16 cellular contexts compared by ENCODE assay signal in genomic region chr3:9280477-9281219, GRCh38. TPM values are rescaled to one million over a fixed set of nuclear protein-coding genes. Genes with fewer than 3 reads are reported as not detected.
A peak's percentile ranks its signal among the peaks of the same experiment; 100 is the strongest.
DNase-seq lines count a peak whose midpoint lies in the region; ATAC-seq and TF ChIP-seq lines count a peak whose summit lies in the region.
"Had no signal": no experiment of that assay in that cellular context is flagged by ENCODE, and none has a peak within 500 bp of the region (broad histone marks: within the 10 kb centered on the region; RNA-seq: fewer than 3 reads in every experiment).

No MANE protein-coding gene starts in this region.

- H2AFZ ChIP-seq in SK-N-SH (ENCODE audit: low read depth), result 0 out of 2 replicates have a peak overlapping the region, but pooled peaks have one; percentile 54

- no peak overlapping the region for H3K9ac ChIP-seq in SK-N-SH

- TF ChIP-seq EP300 in SK-N-SH (IDR thresholded peaks at IDR 0.05; ENCODE audit: borderline replicate concordance in 1 of 2, low read depth in 1 of 2, low read length in 1 of 2), result no peak

- peak overlapping the region; percentile 45 to 67 for H3K27ac ChIP-seq in SK-N-SH (ENCODE audit: low read depth in 2 of 2, low read length in 1 of 2)
- H3K27ac ChIP-seq: esophagus squamous epithelium, HL-60, ovary had no signal

- H3K27me3 Mint-ChIP-seq in progenitor cell of endocrine pancreas (no peaks in the 10 kb centered on the region), Calu3 (ENCODE audit: unreplicated experiment) (peaks cover 6% of the 10 kb centered on the region)
- no peaks in the 10 kb centered on the region for H3K27me3 Mint-ChIP-seq in activated CD4-positive, alpha-beta T cell treated with anti-CD3 and anti-CD28 coated beads, Interleukin-2, amount 10 ng/mL, durations not matched to agents 24 days and 14 days

- H3K36me3 ChIP-seq in SK-N-SH (replicated peaks in 1 of 2; ENCODE audit: control insufficient read depth in 1 of 2, insufficient read depth in 2 of 2, low read length in 1 of 2), result no peaks in the 10 kb centered on the region
- H3K36me3 ChIP-seq: esophagus squamous epithelium, ovary had no signal

- H3K9me2 ChIP-seq in SK-N-SH, result no peaks in the 10 kb centered on the region

- TF ChIP-seq RAD21 in SK-N-SH (IDR thresholded peaks at IDR 0.05; ENCODE audit: low read length), result no peak

- H3K36me3 Mint-ChIP-seq in progenitor cell of endocrine pancreas (ENCODE audit: insufficient read depth) (no peaks in the 10 kb centered on the region), Calu3 (ENCODE audit: insufficient read depth, unreplicated experiment) (no peaks in the 10 kb centered on the region)
- no peaks in the 10 kb centered on the region for H3K36me3 Mint-ChIP-seq in activated CD4-positive, alpha-beta T cell treated with anti-CD3 and anti-CD28 coated beads, Interleukin-2, amount 10 ng/mL, durations not matched to agents 24 days and 14 days (ENCODE audit: low read depth)

- no peaks in the 10 kb centered on the region for H3K9me3 ChIP-seq in SK-N-SH
- H3K9me3 ChIP-seq: esophagus squamous epithelium, ovary had no signal

- WGBS in SK-N-SH (ENCODE audit: low lambda C conversion rate), result 40% methylated on average over 10 of the region's 10 CpGs

- peak; percentile 32 for DNase-seq in HT1080 (ENCODE audit: low read depth)
- DNase-seq in SK-N-SH, result peak; percentile 61
- peak; percentile 69 for DNase-seq in fibroblast of peridontal ligament (ENCODE audit: extremely low read depth)
- no peak for DNase-seq in progenitor cell of endocrine pancreas (ENCODE audit: low spot score, unreplicated experiment)
- no peak for DNase-seq in activated CD4-positive, alpha-beta T cell treated with anti-CD3 and anti-CD28 coated beads, Interleukin-2, amount 10 ng/mL, durations not matched to agents 24 days and 14 days
- DNase-seq in Calu3, result no peak
- DNase-seq: esophagus squamous epithelium; NCI-H1105; ovary; stimulated activated CD4-positive, alpha-beta T cell treated with anti-CD3 and anti-CD28 coated beads, Interleukin-2, amount 100 ng/mL, for 48 hours; stimulated activated naive CD8-positive, alpha-beta T cell treated with anti-CD3 and anti-CD28 coated beads, Interleukin-15, Interleukin-2, amounts not matched to agents 100 U/mL and 50 U/mL, for 24 hours; T-helper 9 cell had no signal

- no TSS peak for BruUV-seq in Calu3 (replicated peaks; lab: Mats Ljungman, UMichigan)

- no peaks in the 10 kb centered on the region for H3K79me2 ChIP-seq in SK-N-SH (ENCODE audit: insufficient read depth)

- intact Hi-C loops in activated CD4-positive, alpha-beta T cell treated with anti-CD3 and anti-CD28 coated beads, Interleukin-2, amount 10 ng/mL, durations not matched to agents 24 days and 14 days (cut with micrococcal nuclease), result no loop called here
- intact Hi-C loops in Calu3 (cut with micrococcal nuclease; ENCODE audit: unreplicated experiment), result no loop called here

- H3K27ac Mint-ChIP-seq in progenitor cell of endocrine pancreas, result peak overlapping the region; percentile 19
- no peak overlapping the region for H3K27ac Mint-ChIP-seq in activated CD4-positive, alpha-beta T cell treated with anti-CD3 and anti-CD28 coated beads, Interleukin-2, amount 10 ng/mL, durations not matched to agents 24 days and 14 days
- no peak overlapping the region for H3K27ac Mint-ChIP-seq in Calu3 (ENCODE audit: unreplicated experiment)

- H3K4me1 ChIP-seq in SK-N-SH (ENCODE audit: control insufficient read depth in 1 of 2, insufficient read depth in 2 of 2, low read depth in 1 of 2, low read length in 1 of 2), result peaks cover 0 to 11% of the 10 kb centered on the region in 2 experiments; a peak in 2 of 4 replicates
- H3K4me1 ChIP-seq: esophagus squamous epithelium had no signal

- H3K4me2 ChIP-seq in SK-N-SH, result peak overlapping the region; percentile 40; the same call in 1 of the 2 replicates

- no peak overlapping the region for H3K4me3 ChIP-seq in SK-N-SH (ENCODE audit: low read depth in 2 of 2, low read length in 1 of 2)
- H3K4me3 ChIP-seq: esophagus squamous epithelium, ovary had no signal

- ATAC-seq in GM19467 (IDR thresholded peaks at IDR 0.05; ENCODE audit: unreplicated experiment) (no peak), HG03139 (IDR thresholded peaks at IDR 0.05; ENCODE audit: unreplicated experiment) (no peak)
- ATAC-seq: PC-3; stimulated activated naive CD8-positive, alpha-beta T cell treated with anti-CD3 and anti-CD28 coated beads, Interleukin-15, Interleukin-2, amounts not matched to agents 100 U/mL and 50 U/mL, for 24 hours had no signal

- TF ChIP-seq CTCF in SK-N-SH (IDR thresholded peaks at IDR 0.05) (no peak), progenitor cell of endocrine pancreas (IDR thresholded peaks at IDR 0.05; ENCODE audit: unreplicated experiment) (no peak), Calu3 (IDR thresholded peaks at IDR 0.05; ENCODE audit: unreplicated experiment) (no peak)

- no peaks in the 10 kb centered on the region for H4K20me1 ChIP-seq in SK-N-SH (ENCODE audit: insufficient read depth)

- CTCF ChIA-PET in SK-N-SH (lab: Yijun Ruan, JAX), result interaction anchor here (0.7 to 2.2 kb wide), 7 partner anchors 12 to 309 kb away, joined by 4 to 14 read pairs (median 4); partner anchors contain the start of gene SRGAP3
- CTCF ChIA-PET in Calu3 (lab: Charles Lee), result no interaction called here

- H3F3A ChIP-seq in SK-N-SH (replicated peaks; ENCODE audit: insufficient read depth), result no peaks in the 10 kb centered on the region

- H3K4me3 Mint-ChIP-seq in progenitor cell of endocrine pancreas (ENCODE audit: low read depth) (no peak overlapping the region), Calu3 (ENCODE audit: low read depth, unreplicated experiment) (no peak overlapping the region)
- no peak overlapping the region for H3K4me3 Mint-ChIP-seq in activated CD4-positive, alpha-beta T cell treated with anti-CD3 and anti-CD28 coated beads, Interleukin-2, amount 10 ng/mL, durations not matched to agents 24 days and 14 days

- H3K4me1 Mint-ChIP-seq in progenitor cell of endocrine pancreas (ENCODE audit: low read depth) (peaks cover 12% of the 10 kb centered on the region), Calu3 (ENCODE audit: low read depth, unreplicated experiment) (no peaks in the 10 kb centered on the region)
- no peaks in the 10 kb centered on the region for H3K4me1 Mint-ChIP-seq in activated CD4-positive, alpha-beta T cell treated with anti-CD3 and anti-CD28 coated beads, Interleukin-2, amount 10 ng/mL, durations not matched to agents 24 days and 14 days

- H3K9me3 Mint-ChIP-seq in progenitor cell of endocrine pancreas (ENCODE audit: low read depth) (no peaks in the 10 kb centered on the region), Calu3 (ENCODE audit: low read depth, unreplicated experiment) (no peaks in the 10 kb centered on the region)
- no peaks in the 10 kb centered on the region for H3K9me3 Mint-ChIP-seq in activated CD4-positive, alpha-beta T cell treated with anti-CD3 and anti-CD28 coated beads, Interleukin-2, amount 10 ng/mL, durations not matched to agents 24 days and 14 days

- POLR2A ChIA-PET in SK-N-SH (lab: Yijun Ruan, JAX), result interaction anchor here (1.1 kb wide), 1 partner anchor 31 kb away, joined by 3 read pairs; the partner anchor contains the start of gene SRGAP3

- H3K27me3 ChIP-seq in SK-N-SH (ENCODE audit: insufficient read depth), result no peaks in the 10 kb centered on the region
- H3K27me3 ChIP-seq: esophagus squamous epithelium, ovary had no signal

TF ChIP-seq in SK-N-SH, 30 proteins besides CTCF, POLR2A, EP300 and RAD21:
- peak; percentile 6; the same call in 1 of the 2 replicates for TF ChIP-seq GATA2 (CRISPR knock-in tag; IDR thresholded peaks at IDR 0.05)
- TF ChIP-seq USF1 (IDR thresholded peaks at IDR 0.05; ENCODE audit: borderline replicate concordance, low read depth), result no peak
- no peak for TF ChIP-seq CHD2 (IDR thresholded peaks at IDR 0.05; ENCODE audit: low read length, partially characterized antibody)

RNA-seq across cellular contexts. Expression of gene SRGAP3, which starts 31.2 kb away (rescaled TPM):
- total RNA-seq in HT1080 (2014; rRNA removed; shearing (Covaris generic)), result 0.37 and 0.69 TPM in 2 replicates
- 1.1 and 4.0 TPM in 2 replicates for polyA plus RNA-seq in HT1080 (2015; cell fraction: cytosol; rRNA removed)
- 3.5 and 6.0 TPM in 2 replicates for polyA plus RNA-seq in HT1080 (2015; cell fraction: nucleus; rRNA removed)
- polyA plus RNA-seq in SK-N-SH (2012; rRNA removed), result 2.8 and 3.0 TPM in 2 replicates
- polyA plus RNA-seq in SK-N-SH (2012; cell fraction: cytosol; rRNA removed), result 2.7 and 2.9 TPM in 2 replicates
- 5.1 and 5.6 TPM in 2 replicates for polyA plus RNA-seq in SK-N-SH (2012; cell fraction: nucleus; rRNA removed)
- total RNA-seq in progenitor cell of endocrine pancreas (20.7 and 21.4 TPM in 2 replicates), Calu3 (2022) (8.2 and 9.7 TPM in 2 replicates)
- total RNA-seq in activated CD4-positive, alpha-beta T cell treated with anti-CD3 and anti-CD28 coated beads, Interleukin-2, amount 10 ng/mL, durations not matched to agents 24 days and 14 days, result 0.40 and 0.45 TPM in 2 replicates

Comparison
In these comparisons a context has a peak if more than half of its experiments do, and no peak if none do; other contexts are left out.
1. DNase-seq: peak in HT1080 (single experiment), SK-N-SH (single experiment) and fibroblast of peridontal ligament (single experiment); none in progenitor cell of endocrine pancreas (single experiment), activated CD4-positive, alpha-beta T cell treated with anti-CD3 and anti-CD28 coated beads, Interleukin-2, amount 10 ng/mL, durations not matched to agents 24 days and 14 days (single experiment) and Calu3 (single experiment).